In genomic region chr9:90502134-90502533, GRCh38 we compare ENCODE assay signal across 30 cellular contexts.
"Had no signal": no experiment of that assay in that cellular context is flagged by ENCODE, and none has a peak within 500 bp of the region (broad histone marks: within the 10 kb centered on the region; RNA-seq: fewer than 3 reads in every experiment).

No MANE protein-coding gene starts in this region.

- H3K4me1 Mint-ChIP-seq: activated naive CD8-positive, alpha-beta T cell treated with anti-CD3 and anti-CD28 coated beads for 36 hours; naive thymus-derived CD4-positive, alpha-beta T cell; stimulated activated effector memory CD8-positive, alpha-beta T cell treated with anti-CD3 and anti-CD28 coated beads, Interleukin-12 subunit alpha, Interleukin-12 subunit beta, amount 100 ng/mL, for 72 hours had no signal

- H2AFZ ChIP-seq: hepatocyte had no signal

- H3K9me3 Mint-ChIP-seq: activated naive CD4-positive, alpha-beta T cell treated with anti-CD3 and anti-CD28 coated beads for 36 hours; activated naive CD8-positive, alpha-beta T cell treated with anti-CD3 and anti-CD28 coated beads for 36 hours; stimulated activated effector memory CD8-positive, alpha-beta T cell treated with anti-CD3 and anti-CD28 coated beads, Interleukin-12 subunit alpha, Interleukin-12 subunit beta, amount 100 ng/mL, for 72 hours; stimulated activated naive CD8-positive, alpha-beta T cell treated with anti-CD3 and anti-CD28 coated beads, Interleukin-15, Interleukin-2, amounts not matched to agents 100 ng/mL and 50 ng/mL, for 24 hours; type B pancreatic cell had no signal

- H3K4me2 ChIP-seq: hepatocyte had no signal

- H3K4me3 Mint-ChIP-seq: activated naive CD4-positive, alpha-beta T cell treated with anti-CD3 and anti-CD28 coated beads for 36 hours; activated naive CD8-positive, alpha-beta T cell treated with anti-CD3 and anti-CD28 coated beads for 36 hours; activated T-helper 1 cell treated with anti-CD3 and anti-CD28 coated beads, Interleukin-12 subunit alpha, Interleukin-12 subunit beta, Interleukin-2, Interleukin-4 antibody, amounts not matched to agents 30 ng/mL and 10 ng/mL and 1 ng/mL, durations not matched to agents 14 hours and 24 hours and 36 hours; brain; naive thymus-derived CD4-positive, alpha-beta T cell; stimulated activated effector memory CD8-positive, alpha-beta T cell treated with anti-CD3 and anti-CD28 coated beads, Interleukin-12 subunit alpha, Interleukin-12 subunit beta, amount 100 ng/mL, for 72 hours; stimulated activated naive CD8-positive, alpha-beta T cell treated with anti-CD3 and anti-CD28 coated beads, Interleukin-15, Interleukin-2, amounts not matched to agents 100 ng/mL and 50 ng/mL, for 24 hours; type B pancreatic cell had no signal

- H3K27me3 Mint-ChIP-seq: brain, progenitor cell of endocrine pancreas, type B pancreatic cell had no signal

- H3K27ac Mint-ChIP-seq: activated naive CD4-positive, alpha-beta T cell treated with anti-CD3 and anti-CD28 coated beads for 36 hours; activated naive CD8-positive, alpha-beta T cell treated with anti-CD3 and anti-CD28 coated beads for 36 hours; activated T-helper 1 cell treated with anti-CD3 and anti-CD28 coated beads, Interleukin-12 subunit alpha, Interleukin-12 subunit beta, Interleukin-2, Interleukin-4 antibody, amounts not matched to agents 30 ng/mL and 10 ng/mL and 1 ng/mL, durations not matched to agents 14 hours and 24 hours and 36 hours; brain; naive thymus-derived CD4-positive, alpha-beta T cell; progenitor cell of endocrine pancreas; stimulated activated effector memory CD8-positive, alpha-beta T cell treated with anti-CD3 and anti-CD28 coated beads, Interleukin-12 subunit alpha, Interleukin-12 subunit beta, amount 100 ng/mL, for 72 hours; stimulated activated naive CD8-positive, alpha-beta T cell treated with anti-CD3 and anti-CD28 coated beads, Interleukin-15, Interleukin-2, amounts not matched to agents 100 ng/mL and 50 ng/mL, for 24 hours; type B pancreatic cell had no signal

- H3K36me3 ChIP-seq: adrenal gland, cardiac muscle cell, gastroesophageal sphincter, neutrophil, ovary, right lobe of liver, uterus had no signal

- H3K79me2 ChIP-seq: hepatocyte had no signal

- H3K27me3 ChIP-seq: adrenal gland, cardiac muscle cell, dorsolateral prefrontal cortex, gastroesophageal sphincter, hepatocyte, ovary, right lobe of liver, uterus had no signal

- H3K27ac ChIP-seq: adrenal gland, cardiac muscle cell, coronary artery, dorsolateral prefrontal cortex, gastroesophageal sphincter, hepatocyte, neutrophil, ovary, right lobe of liver, uterus had no signal

- DNase-seq: activated CD4-positive, alpha-beta T cell treated with anti-CD3 and anti-CD28 coated beads for 4 hours; activated CD4-positive, alpha-beta T cell treated with anti-CD3 and anti-CD28 coated beads, Interleukin-2, amount 50 U/mL, for 48 hours; activated CD8-positive, alpha-beta memory T cell treated with anti-CD3 and anti-CD28 coated beads for 24 hours; activated effector memory CD4-positive, alpha-beta T cell treated with anti-CD3 and anti-CD28 coated beads, Interleukin-2, amount 50 U/mL, for 16 hours; activated naive CD4-positive, alpha-beta T cell treated with anti-CD3 and anti-CD28 coated beads for 36 hours; activated naive CD8-positive, alpha-beta T cell treated with anti-CD3 and anti-CD28 coated beads for 36 hours; adrenal gland; aorta; dorsolateral prefrontal cortex; effector memory CD4-positive, alpha-beta T cell; erythroblast; left cardiac atrium; midbrain; naive thymus-derived CD4-positive, alpha-beta T cell; ovary; right lobe of liver; stimulated activated CD4-positive, alpha-beta T cell treated with anti-CD3 and anti-CD28 coated beads, Interleukin-4, amount 100 ng/mL, for 24 hours; substantia nigra; uterus had no signal

- H3K4me1 ChIP-seq: adrenal gland, gastroesophageal sphincter, right lobe of liver, uterus had no signal

- H3K36me3 Mint-ChIP-seq: activated naive CD8-positive, alpha-beta T cell treated with anti-CD3 and anti-CD28 coated beads for 36 hours; brain; naive thymus-derived CD4-positive, alpha-beta T cell; stimulated activated effector memory CD8-positive, alpha-beta T cell treated with anti-CD3 and anti-CD28 coated beads, Interleukin-12 subunit alpha, Interleukin-12 subunit beta, amount 100 ng/mL, for 72 hours; type B pancreatic cell had no signal

- ATAC-seq: gastroesophageal sphincter; left cardiac atrium; naive thymus-derived CD4-positive, alpha-beta T cell; right lobe of liver; stimulated activated effector memory CD8-positive, alpha-beta T cell treated with anti-CD3 and anti-CD28 coated beads, Interleukin-12 subunit alpha, Interleukin-12 subunit beta, amount 100 ng/mL, for 72 hours had no signal

- H3K4me3 ChIP-seq: adrenal gland, cardiac muscle cell, coronary artery, dorsolateral prefrontal cortex, gastroesophageal sphincter, hepatocyte, ovary, right lobe of liver, uterus had no signal

- H3K9me3 ChIP-seq: adrenal gland, gastroesophageal sphincter, neutrophil, ovary, right lobe of liver, uterus had no signal
